In genomic region chr5:76450059-76450458, GRCh38 we compare ENCODE assay signal across 1 cellular context.
TF ChIP-seq lines count a peak whose summit lies in the region.

No MANE protein-coding gene starts in this region.

TF ChIP-seq in WTC11, 78 proteins besides CTCF, POLR2A, EP300 and RAD21 (continued from another document):
- TF ChIP-seq SMAD3 (CRISPR knock-in tag; IDR thresholded peaks at IDR 0.05; ENCODE audit: borderline replicate concordance) (no peak), FOXP4 (CRISPR knock-in tag; IDR thresholded peaks at IDR 0.05) (no peak)
